ENCODE assay signal across 8 cellular contexts in genomic region chr13:42272776-42273175, GRCh38. TPM values are rescaled to one million over a fixed set of nuclear protein-coding genes. Genes with fewer than 3 reads are reported as not detected.
DNase-seq lines count a peak whose midpoint lies in the region; ATAC-seq, FAIRE-seq and TF ChIP-seq lines count a peak whose summit lies in the region.

No MANE protein-coding gene starts in this region.

- H3K27me3 ChIP-seq in CD4-positive, alpha-beta memory T cell (ENCODE audit: insufficient read depth, low read length), result no peaks in the 10 kb centered on the region
- H3K27me3 ChIP-seq in H1 (replicated peaks in 1 of 4; ENCODE audit: control insufficient read depth in 3 of 4, extremely low read depth in 1 of 4, insufficient read depth in 3 of 4, low read length in 3 of 4), result no peaks in the 10 kb centered on the region
- H3K27me3 ChIP-seq in neuronal stem cell (ENCODE audit: control insufficient read depth in 3 of 3, insufficient read depth in 3 of 3, low read depth in 1 of 3, low read length in 3 of 3), result no peaks in the 10 kb centered on the region

- H2BK15ac ChIP-seq in H1 (ENCODE audit: low read length) (no peak overlapping the region), neuronal stem cell (ENCODE audit: low read length) (no peak overlapping the region)

- H4K8ac ChIP-seq in H1 (ENCODE audit: extremely low read depth, insufficient read depth, low read length), result no peak overlapping the region
- no peak overlapping the region for H4K8ac ChIP-seq in neuronal stem cell (ENCODE audit: low read depth, low read length)

- H4K20me1 ChIP-seq in H1 (replicated peaks in 1 of 2; ENCODE audit: control insufficient read depth in 1 of 2, insufficient read depth in 2 of 2, low read length in 2 of 2), result no peaks in the 10 kb centered on the region

- H3K9me3 Mint-ChIP-seq in CD4-positive, alpha-beta memory T cell, result no peaks in the 10 kb centered on the region

- peaks cover 43 to 72% (median 56%) of the 10 kb centered on the region in 4 donors for H3K4me1 Mint-ChIP-seq in CD4-positive, alpha-beta memory T cell

- 45% methylated on average over 4 of the region's 4 CpGs; no CpG with 5 or more reads in 1 of the 2 experiments for WGBS in H1 (ENCODE audit: extremely low coverage in 1 of 2, insufficient coverage in 1 of 2, insufficient read length in 1 of 2, insufficient replicate concordance in 2 of 2, low coverage in 1 of 2, low lambda C conversion rate in 2 of 2, missing lambda C conversion rate in 1 of 2), 2 experiments
- no CpG with 5 or more reads among the region's 4 CpGs for WGBS in neuronal stem cell (ENCODE audit: extremely low coverage in 2 of 2, insufficient read length in 2 of 2, insufficient replicate concordance in 1 of 2), 2 donors

- no peak for TF ChIP-seq EP300 in H1 (IDR thresholded peaks at IDR 0.05; ENCODE audit: borderline replicate concordance in 1 of 2, low read depth in 2 of 2, low read length in 2 of 2)

- H3K27me3 Mint-ChIP-seq in CD4-positive, alpha-beta memory T cell, result no peaks in the 10 kb centered on the region

- H3K23ac ChIP-seq in H1 (ENCODE audit: insufficient read length) (no peak overlapping the region), neuronal stem cell (ENCODE audit: low read depth, low read length, poor library complexity) (no peak overlapping the region)

- H3K14ac ChIP-seq in H1 (ENCODE audit: insufficient read length) (no peak overlapping the region), neuronal stem cell (ENCODE audit: low read length) (no peak overlapping the region)

- CTCF ChIA-PET in CD4-positive, alpha-beta memory T cell (lab: Charles Lee; ENCODE audit: partially characterized antibody), result interaction anchor here (0.7 to 1.1 kb wide), 3 partner anchors 11 to 206 kb away, joined by 3 to 5 read pairs (median 3); no protein-coding TSS in a partner anchor
- CTCF ChIA-PET in H1 (lab: Charles Lee; ENCODE audit: partially characterized antibody), result interaction anchor here (0.6 to 1.3 kb wide), 3 partner anchors 13 to 224 kb away, joined by 3 to 5 read pairs (median 3); no protein-coding TSS in a partner anchor

- H3K4me3 ChIP-seq in CD4-positive, alpha-beta memory T cell (ENCODE audit: low read length in 2 of 2), result peak overlapping the region; percentile 80 to 85
- H3K4me3 ChIP-seq in H1 (ENCODE audit: extremely low read depth in 1 of 4, insufficient read depth in 2 of 4, low read depth in 3 of 4, low read length in 4 of 4) (peak overlapping the region; percentile 67 to 85 (median 78)), neuronal stem cell (ENCODE audit: low read length in 2 of 2) (peak overlapping the region; percentile 62 to 96)

- H3K4me1 ChIP-seq in CD4-positive, alpha-beta memory T cell (ENCODE audit: insufficient read depth, low read length), result peaks cover 59% of the 10 kb centered on the region
- peaks cover 0 to 9% (median 5%) of the 10 kb centered on the region in 4 experiments; a peak in 3 of 7 replicates for H3K4me1 ChIP-seq in H1 (replicated peaks in 1 of 4; ENCODE audit: control insufficient read depth in 3 of 4, insufficient read depth in 4 of 4, low read length in 3 of 4)
- H3K4me1 ChIP-seq in neuronal stem cell (ENCODE audit: control insufficient read depth in 2 of 2, insufficient read depth in 1 of 2, low read depth in 1 of 2, low read length in 2 of 2), result peaks cover 5% of the 10 kb centered on the region in 2 donors

- H3K36me3 ChIP-seq in CD4-positive, alpha-beta memory T cell (ENCODE audit: insufficient read depth, low read length), result no peaks in the 10 kb centered on the region
- H3K36me3 ChIP-seq in H1 (ENCODE audit: control insufficient read depth in 2 of 4, insufficient read depth in 4 of 4, low read length in 3 of 4) (no peaks in the 10 kb centered on the region), neuronal stem cell (replicated peaks in 1 of 2; ENCODE audit: control insufficient read depth in 2 of 2, insufficient read depth in 2 of 2, low read length in 2 of 2) (no peaks in the 10 kb centered on the region)

- no peak overlapping the region for H4K91ac ChIP-seq in H1 (replicated peaks; ENCODE audit: insufficient read length, low read length)
- no peak overlapping the region for H4K91ac ChIP-seq in neuronal stem cell (ENCODE audit: low read depth, low read length, poor library complexity)

- H3K4ac ChIP-seq in H1 (replicated peaks; ENCODE audit: insufficient read length, low read depth, low read length) (no peak overlapping the region), neuronal stem cell (ENCODE audit: low read length) (no peak overlapping the region)

- H2BK5ac ChIP-seq in H1 (ENCODE audit: low read depth, low read length) (no peak overlapping the region), neuronal stem cell (ENCODE audit: low read length) (no peak overlapping the region)

- H3K23me2 ChIP-seq in H1 (ENCODE audit: low read depth, low read length), result peaks cover 3% of the 10 kb centered on the region; the same call in 1 of the 2 replicates

- peak in 4 of 5 donors; percentile 20 to 26 (median 26) for DNase-seq in CD4-positive, alpha-beta memory T cell
- DNase-seq in NAMALWA (ENCODE audit: low spot score) (peak; percentile 47), H1 (ENCODE audit: low read depth in 1 of 2, low spot score in 2 of 2) (no peak), neuronal stem cell (ENCODE audit: low spot score) (no peak), UCSD-AML1 (lab: John Stamatoyannopoulos, UW; ENCODE audit: unreplicated experiment) (no peak), NCI-H2227 (lab: John Stamatoyannopoulos, UW; ENCODE audit: unreplicated experiment) (no peak)
- DNase-seq in stimulated activated CD4-positive, alpha-beta T cell treated with anti-CD3 and anti-CD28 coated beads, Interleukin-2, amount 100 ng/mL, for 24 hours, result no peak

- H2BK12ac ChIP-seq in H1 (ENCODE audit: low read depth, low read length) (no peak overlapping the region), neuronal stem cell (ENCODE audit: low read length) (no peak overlapping the region)

- H3K9ac ChIP-seq in H1 (replicated peaks in 1 of 4; ENCODE audit: extremely low read depth in 1 of 4, low read depth in 3 of 4, low read length in 3 of 4) (peak overlapping the region in 3 of 4 experiments; percentile 13 to 61 (median 46); a peak in 5 of 7 replicates), neuronal stem cell (ENCODE audit: low read depth, low read length, poor library complexity) (no peak overlapping the region)

- H3K18ac ChIP-seq in H1 (ENCODE audit: extremely low read depth, low read length), result no peak overlapping the region
- no peak overlapping the region for H3K18ac ChIP-seq in neuronal stem cell (ENCODE audit: low read length)

- peak overlapping the region; percentile 72 to 98 (median 96) for H3K4me3 Mint-ChIP-seq in CD4-positive, alpha-beta memory T cell

- peaks cover 0 to 6% of the 10 kb centered on the region in 2 donors for H3K36me3 Mint-ChIP-seq in CD4-positive, alpha-beta memory T cell

- peaks cover 2 to 54% of the 10 kb centered on the region in 2 experiments; a peak in 3 of 4 replicates for H3K79me2 ChIP-seq in H1 (ENCODE audit: control insufficient read depth in 1 of 2, insufficient read depth in 2 of 2, low read length in 2 of 2)

- TF ChIP-seq CTCF in H1 (IDR thresholded peaks at IDR 0.05; ENCODE audit: control extremely low read depth in 1 of 3, insufficient read depth in 1 of 3, low read depth in 1 of 3, low read length in 3 of 3), result no peak

- POLR2A ChIA-PET in CD4-positive, alpha-beta memory T cell (lab: Charles Lee; ENCODE audit: partially characterized antibody), result interaction anchor here (0.7 to 2.7 kb wide), 11 partner anchors 19 to 815 kb away, joined by 3 to 19 read pairs (median 4); partner anchors contain the start of genes EPSTI1, RGCC and VWA8
- POLR2A ChIA-PET in H1 (lab: Charles Lee; ENCODE audit: partially characterized antibody), result interaction anchor here (0.7 to 2.4 kb wide), 6 partner anchors 8 to 51 kb away, joined by 3 to 12 read pairs (median 7); no protein-coding TSS in a partner anchor

- peak overlapping the region; percentile 94 for H3K27ac ChIP-seq in CD4-positive, alpha-beta memory T cell (ENCODE audit: low read depth, low read length)
- H3K27ac ChIP-seq in H1 (ENCODE audit: low read depth, low read length) (no peak overlapping the region), neuronal stem cell (replicated peaks; ENCODE audit: low read length) (no peak overlapping the region)

- no peaks in the 10 kb centered on the region for H3K9me3 ChIP-seq in CD4-positive, alpha-beta memory T cell (ENCODE audit: control insufficient read depth in 1 of 2, low read length in 2 of 2)
- H3K9me3 ChIP-seq in H1 (ENCODE audit: insufficient read depth in 2 of 2, low read depth in 1 of 2, low read length in 1 of 2), result peaks cover 0 to 8% of the 10 kb centered on the region in 2 experiments; a peak in 1 of 4 replicates
- H3K9me3 ChIP-seq in neuronal stem cell (replicated peaks in 1 of 2; ENCODE audit: control insufficient read depth in 2 of 2, insufficient read depth in 1 of 2, low read depth in 1 of 2, low read length in 2 of 2), result peaks cover 4 to 7% of the 10 kb centered on the region in 2 donors

- H3K79me1 ChIP-seq in H1 (ENCODE audit: low read depth, low read length), result peaks cover 6% of the 10 kb centered on the region; the same call in 1 of the 2 replicates
- H3K79me1 ChIP-seq in neuronal stem cell (ENCODE audit: low read depth, low read length), result no peaks in the 10 kb centered on the region

- no peak overlapping the region for H2BK20ac ChIP-seq in H1 (ENCODE audit: low read length)

- H2AK5ac ChIP-seq in H1 (ENCODE audit: low read depth, low read length) (no peak overlapping the region), neuronal stem cell (ENCODE audit: low read depth, low read length) (no peak overlapping the region)

- no peak for FAIRE-seq in H1 (lab: Jason Lieb, UNC)

- peak overlapping the region; percentile 38 to 94 for H3K4me2 ChIP-seq in H1 (ENCODE audit: insufficient read depth in 1 of 2, low read depth in 2 of 2, low read length in 2 of 2)
- H3K4me2 ChIP-seq in neuronal stem cell (ENCODE audit: insufficient read depth, low read length, poor library complexity, severe bottlenecking), result peak overlapping the region; percentile 79

- H3K56ac ChIP-seq in H1 (replicated peaks; ENCODE audit: insufficient read length, low read depth, low read length), result no peak overlapping the region

- intact Hi-C loops in CD4-positive, alpha-beta memory T cell (cut with micrococcal nuclease), result loop anchor here (1.0 to 10.0 kb wide), 8 partner anchors 82 to 1210 kb away; partner anchors contain the start of genes DNAJC15, KBTBD6, MTRF1 and VWA8

- no peak for TF ChIP-seq POLR2A in H1 (IDR thresholded peaks at IDR 0.05; ENCODE audit: control extremely low read depth in 1 of 2, low read depth in 2 of 2, low read length in 2 of 2)

- no peak for TF ChIP-seq RAD21 in H1 (IDR thresholded peaks at IDR 0.05 in 1 of 2, conservative IDR thresholded peaks at IDR 0.05 in 1 of 2; ENCODE audit: low read depth in 2 of 2, low read length in 2 of 2)

- H2AFZ ChIP-seq in H1 (ENCODE audit: low read length), result no peak overlapping the region
- H2AFZ ChIP-seq in neuronal stem cell (ENCODE audit: low read length), result peak overlapping the region; percentile 96

- ATAC-seq in GM21528 (IDR thresholded peaks at IDR 0.05; ENCODE audit: low FRiP score, unreplicated experiment), result no peak

- H4K5ac ChIP-seq in H1 (ENCODE audit: insufficient read length, low read depth, low read length), result no peak overlapping the region

- peak overlapping the region; percentile 95 to 99 (median 98) for H3K27ac Mint-ChIP-seq in CD4-positive, alpha-beta memory T cell

- no peak overlapping the region for H2BK120ac ChIP-seq in H1 (replicated peaks; ENCODE audit: low read depth, low read length)
- no peak overlapping the region for H2BK120ac ChIP-seq in neuronal stem cell (ENCODE audit: low read depth, low read length)

RNA-seq across cellular contexts. Expression of gene AKAP11, which starts 0.8 kb away (rescaled TPM):
- total RNA-seq in CD4-positive, alpha-beta memory T cell, result 10 to 100 TPM; 40.6 to 42.6 TPM
- polyA plus RNA-seq in CD4-positive, alpha-beta memory T cell, result 1 to 10 TPM; 2.7 to 4.0 TPM
- 21.7 and 21.9 TPM in 2 replicates for total RNA-seq in H1 (2021; fragmentation: NEBNext Ultra II Directional; extraction: Animal tissue kit (Norgen Biotek cat#: 25700))
- 2.7 and 4.5 TPM in 2 replicates for polyA plus RNA-seq in H1 (2011; rRNA removed)
- 6.7 TPM for polyA plus RNA-seq in H1 (2011; cell fraction: cytosol; rRNA removed)
- 3.8 TPM for polyA plus RNA-seq in H1 (2011; cell fraction: nucleus; rRNA removed)
- 4.3 to 10.0 TPM (median 6.2 TPM) in 4 replicates for polyA plus RNA-seq in H1 (2012, experiment 1 of 2)
- 0.45 TPM for polyA plus RNA-seq in H1 (2012, experiment 2 of 2)
- polyA plus RNA-seq in H1 (2013, experiment 1 of 2), result 7.2 TPM
- 6.7 TPM for polyA plus RNA-seq in H1 (2013, experiment 2 of 2)
- 27.2 and 42.9 TPM in 2 replicates for polyA minus RNA-seq in H1 (2011; rRNA and poly(A)+ RNA removed)
- polyA minus RNA-seq in H1 (2011; cell fraction: cytosol; rRNA and poly(A)+ RNA removed), result 13.8 TPM
- polyA minus RNA-seq in H1 (2011; cell fraction: nucleus; rRNA and poly(A)+ RNA removed), result 37.6 TPM
- 8.0 TPM for polyA plus RNA-seq in neuronal stem cell (2013, experiment 1 of 2)
- polyA plus RNA-seq in neuronal stem cell (2013, experiment 2 of 2), result 8.1 TPM

Comparison
In these comparisons a context has a peak if more than half of its experiments do, and no peak if none do; other contexts are left out.
1. DNase-seq: peak in CD4-positive, alpha-beta memory T cell (4 of 5) and NAMALWA (single experiment); none in H1 (0 of 2), neuronal stem cell (single experiment), UCSD-AML1 (single experiment), NCI-H2227 (single experiment) and stimulated activated CD4-positive, alpha-beta T cell treated with anti-CD3 and anti-CD28 coated beads, Interleukin-2, amount 100 ng/mL, for 24 hours (0 of 2).
2. Peak in every context shown above with its lines, with median percentiles within 50 percentile points of each other: H3K4me3 ChIP-seq.